Comparison of ENCODE assay signal across 20 cellular contexts in genomic region chr16:85110105-85110504, GRCh38. TPM values are rescaled to one million over a fixed set of nuclear protein-coding genes. Genes with fewer than 3 reads are reported as not detected.
DNase-seq lines count a peak whose midpoint lies in the region; ATAC-seq and TF ChIP-seq lines count a peak whose summit lies in the region.
"Had no signal": no experiment of that assay in that cellular context is flagged by ENCODE, and none has a peak within 500 bp of the region (broad histone marks: within the 10 kb centered on the region; RNA-seq: fewer than 3 reads in every experiment).

No MANE protein-coding gene starts in this region.

- no peaks in the 10 kb centered on the region for H3K36me3 ChIP-seq in heart right ventricle
- no peaks in the 10 kb centered on the region for H3K36me3 ChIP-seq in HCT116 (ENCODE audit: control insufficient read depth in 1 of 2, insufficient read depth in 2 of 2, low read length in 2 of 2)
- H3K36me3 ChIP-seq in mesenchymal stem cell (ENCODE audit: control insufficient read depth in 1 of 2, insufficient read depth in 2 of 2, low read depth in 1 of 2, low read length in 2 of 2), result no peaks in the 10 kb centered on the region
- H3K36me3 ChIP-seq: BE2C had no signal

- TF ChIP-seq RAD21 in HCT116 (IDR thresholded peaks at IDR 0.05; ENCODE audit: low read depth), result no peak

- H4K8ac ChIP-seq in mesenchymal stem cell (ENCODE audit: low read length), result no peak overlapping the region

- RAD21 ChIA-PET in HCT116 (lab: Charles Lee; ENCODE audit: low non-redundant PET in 1 of 2, low total read pairs in 2 of 2, uncharacterized antibody in 2 of 2, unreplicated experiment in 2 of 2), result no interaction called here

- BruUV-seq in HCT116 (replicated peaks; lab: Mats Ljungman, UMichigan), result no TSS peak

- no peak overlapping the region for H2BK120ac ChIP-seq in mesenchymal stem cell (ENCODE audit: low read depth, low read length)

- H3K4me1 ChIP-seq in heart right ventricle (peaks cover 0 to 8% (median 3%) of the 10 kb centered on the region in 9 donors), HCT116 (ENCODE audit: control insufficient read depth in 1 of 2, insufficient read depth in 2 of 2, low read length in 2 of 2) (peaks cover 11 to 18% of the 10 kb centered on the region in 2 experiments; a peak in 3 of 4 replicates), mesenchymal stem cell (ENCODE audit: control insufficient read depth, insufficient read depth, low read depth, low read length) (peaks cover 7% of the 10 kb centered on the region)
- H3K4me1 ChIP-seq: Caco-2 had no signal

- TF ChIP-seq CTCF in heart right ventricle (IDR thresholded peaks at IDR 0.05) (no peak), HCT116 (IDR thresholded peaks at IDR 0.05 in 2 of 3, conservative IDR thresholded peaks at IDR 0.05 in 1 of 3; ENCODE audit: borderline replicate concordance in 1 of 3, insufficient read depth in 1 of 3, low read depth in 2 of 3, low read length in 2 of 3) (no peak)

- H2BK12ac ChIP-seq in mesenchymal stem cell (ENCODE audit: low read length in 2 of 2), result no peak overlapping the region

- H2BK5ac ChIP-seq in mesenchymal stem cell (ENCODE audit: low read depth, low read length, poor library complexity, severe bottlenecking), result no peak overlapping the region

- no peaks in the 10 kb centered on the region for H3K79me2 ChIP-seq in HCT116 (ENCODE audit: insufficient read depth, low read length)

- peak; percentile 54 for DNase-seq in Right ventricle myocardium inferior (ENCODE audit: missing footprints)
- DNase-seq in heart right ventricle, result no peak
- DNase-seq in HCT116 (ENCODE audit: low read depth, low spot score), result no peak
- DNase-seq in mesenchymal stem cell, result no peak
- no peak for DNase-seq in medulla oblongata (ENCODE audit: extremely low spot score)
- DNase-seq: AML-193; BE2C; Caco-2; CD4-positive, CD25-positive, alpha-beta regulatory T cell; CD8-positive, alpha-beta T cell; DMS153; DND-41; GM23248; H7; HCEC 1CT had no signal

- H3K27ac ChIP-seq in heart right ventricle (no peak overlapping the region), HCT116 (ENCODE audit: low read depth, low read length) (no peak overlapping the region), mesenchymal stem cell (ENCODE audit: low read length, poor library complexity, severe bottlenecking) (no peak overlapping the region)
- H3K27ac ChIP-seq: 22Rv1, C4-2B, GM23248 had no signal

- no peak overlapping the region for H3K9ac ChIP-seq in HCT116 (ENCODE audit: low read length)
- no peak overlapping the region for H3K9ac ChIP-seq in mesenchymal stem cell (ENCODE audit: low read length)
- H3K9ac ChIP-seq: GM23248 had no signal

- 97 to 98% methylated on average over 19 of the region's 19 CpGs for WGBS in heart right ventricle, 2 donors
- WGBS in mesenchymal stem cell, result 96% methylated on average over 19 of the region's 19 CpGs

- no peak overlapping the region for H3K4ac ChIP-seq in mesenchymal stem cell (ENCODE audit: low read depth in 1 of 2, low read length in 2 of 2)

- H2AFZ ChIP-seq in HCT116 (ENCODE audit: low read depth, low read length, poor library complexity, severe bottlenecking) (no peak overlapping the region), mesenchymal stem cell (ENCODE audit: low read depth, low read length) (no peak overlapping the region)
- H2AFZ ChIP-seq: GM23248 had no signal

- H3K18ac ChIP-seq in mesenchymal stem cell (ENCODE audit: low read depth in 1 of 2, low read length in 2 of 2), result no peak overlapping the region

- CTCF ChIA-PET in HCT116 (lab: Charles Lee), result interaction anchor here (1.4 kb wide), 1 partner anchor 24 kb away, joined by 3 read pairs; no protein-coding TSS in a partner anchor

- POLR2A ChIA-PET in HCT116 (lab: Charles Lee), result no interaction called here

- H3K79me1 ChIP-seq in mesenchymal stem cell (replicated peaks; ENCODE audit: low read length, poor library complexity, severe bottlenecking), result no peaks in the 10 kb centered on the region

- H4K91ac ChIP-seq in mesenchymal stem cell (ENCODE audit: low read length), result no peak overlapping the region

- no peaks in the 10 kb centered on the region for H3K9me3 ChIP-seq in heart right ventricle
- no peaks in the 10 kb centered on the region for H3K9me3 ChIP-seq in HCT116 (ENCODE audit: control insufficient read depth in 1 of 2, insufficient read depth in 1 of 2, low read depth in 1 of 2, low read length in 2 of 2)
- no peaks in the 10 kb centered on the region for H3K9me3 ChIP-seq in mesenchymal stem cell (ENCODE audit: control insufficient read depth, low read length)
- H3K9me3 ChIP-seq: BE2C, Caco-2 had no signal

- H3K4me3 ChIP-seq in heart right ventricle (no peak overlapping the region), HCT116 (replicated peaks in 1 of 2; ENCODE audit: low read depth in 1 of 2, low read length in 2 of 2) (no peak overlapping the region), mesenchymal stem cell (ENCODE audit: insufficient read depth in 1 of 2, low read depth in 1 of 2, low read length in 2 of 2) (no peak overlapping the region)
- H3K4me3 ChIP-seq: GM23248 had no signal

- no peak for ATAC-seq in Right ventricle myocardium inferior
- ATAC-seq in heart right ventricle, result no peak
- ATAC-seq in HCT116, result no peak
- ATAC-seq in HG02588 (IDR thresholded peaks at IDR 0.05; ENCODE audit: unreplicated experiment), result no peak
- ATAC-seq in GM18498 (IDR thresholded peaks at IDR 0.05; ENCODE audit: unreplicated experiment), result no peak
- ATAC-seq: CD8-positive, alpha-beta T cell had no signal

- no peak overlapping the region for H3K23ac ChIP-seq in mesenchymal stem cell (ENCODE audit: low read length in 2 of 2)

- TF ChIP-seq POLR2A in HCT116 (IDR thresholded peaks at IDR 0.05; ENCODE audit: borderline replicate concordance, extremely low read depth, insufficient read depth, insufficient read length), result no peak

- H2AK5ac ChIP-seq in mesenchymal stem cell (ENCODE audit: low read length, severe bottlenecking), result no peak overlapping the region

- no peak overlapping the region for H3K14ac ChIP-seq in mesenchymal stem cell (ENCODE audit: low read length in 2 of 2)

- peak overlapping the region; percentile 90 for H2BK15ac ChIP-seq in mesenchymal stem cell (ENCODE audit: low read depth, poor library complexity, severe bottlenecking)

- no peak overlapping the region for H3K4me2 ChIP-seq in HCT116 (ENCODE audit: low read length)
- no peak overlapping the region for H3K4me2 ChIP-seq in mesenchymal stem cell (ENCODE audit: low read length, poor library complexity, severe bottlenecking)

- no peaks in the 10 kb centered on the region for H3K9me2 ChIP-seq in HCT116 (ENCODE audit: insufficient read depth)

- H4K20me1 ChIP-seq in HCT116 (ENCODE audit: insufficient read depth), result no peaks in the 10 kb centered on the region

- H3K27me3 ChIP-seq in heart right ventricle (peaks cover 0 to 3% (median 0%) of the 10 kb centered on the region in 7 donors), HCT116 (ENCODE audit: insufficient read depth, low read length) (no peaks in the 10 kb centered on the region), mesenchymal stem cell (ENCODE audit: control insufficient read depth in 1 of 2, insufficient read depth in 1 of 2, low read length in 2 of 2) (peaks cover 18 to 55% of the 10 kb centered on the region in 2 experiments)
- H3K27me3 ChIP-seq: BE2C had no signal

- intact Hi-C loops in Right ventricle myocardium inferior (cut with DNase I) (no loop called here), heart right ventricle (cut with DNase I) (loop anchor here in 6 of 10 donors (10.0 kb wide), 4 partner anchors 115 to 605 kb away; no protein-coding TSS in a partner anchor), HCT116 (cut with micrococcal nuclease) (loop anchor here (10.0 kb wide), 1 partner anchor 285 kb away; no protein-coding TSS in a partner anchor)

TF ChIP-seq in HCT116, 20 proteins besides CTCF, POLR2A, EP300 and RAD21:
- TF ChIP-seq EZH2phosphoT487 (IDR thresholded peaks at IDR 0.05; ENCODE audit: borderline replicate concordance), result no peak
- TF ChIP-seq ZFX (IDR thresholded peaks at IDR 0.05), result 0 out of 2 replicates have a peak, but pooled peaks have one; percentile 5
- TF ChIP-seq JUND (IDR thresholded peaks at IDR 0.05), result no peak
- TF ChIP-seq EGR1 (IDR thresholded peaks at IDR 0.05; ENCODE audit: low read depth), result no peak
- TF ChIP-seq, protein P1, sequence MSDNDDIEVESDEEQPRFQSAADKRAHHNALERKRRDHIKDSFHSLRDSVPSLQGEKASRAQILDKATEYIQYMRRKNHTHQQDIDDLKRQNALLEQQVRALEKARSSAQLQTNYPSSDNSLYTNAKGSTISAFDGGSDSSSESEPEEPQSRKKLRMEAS (IDR thresholded peaks at IDR 0.05), result no peak
- TF ChIP-seq SP1 (IDR thresholded peaks at IDR 0.05; ENCODE audit: low read depth), result no peak

RNA-seq across cellular contexts. Expression of gene CIBAR2, which starts 2.2 kb away (rescaled TPM):
- total RNA-seq in Right ventricle myocardium inferior, result not detected
- not detected for total RNA-seq in heart right ventricle
- not detected for polyA plus RNA-seq in heart right ventricle
- 0.27 TPM for total RNA-seq in HCT116 (2021; ENCODE audit: unreplicated experiment)
- polyA plus RNA-seq in HCT116 (2012), result 0.20 and 0.21 TPM in 2 replicates
- polyA plus RNA-seq in mesenchymal stem cell (2013, experiment 1 of 2), result 0.03 TPM
- 0.07 TPM for polyA plus RNA-seq in mesenchymal stem cell (2013, experiment 2 of 2)
- total RNA-seq: Caco-2; CD4-positive, CD25-positive, alpha-beta regulatory T cell; CD8-positive, alpha-beta T cell; GM23248; H1; H7 had no signal
- polyA plus RNA-seq: CD4-positive, CD25-positive, alpha-beta regulatory T cell; GM23248 had no signal
